15 cellular contexts compared by ENCODE assay signal in the genomic region with DNA sequence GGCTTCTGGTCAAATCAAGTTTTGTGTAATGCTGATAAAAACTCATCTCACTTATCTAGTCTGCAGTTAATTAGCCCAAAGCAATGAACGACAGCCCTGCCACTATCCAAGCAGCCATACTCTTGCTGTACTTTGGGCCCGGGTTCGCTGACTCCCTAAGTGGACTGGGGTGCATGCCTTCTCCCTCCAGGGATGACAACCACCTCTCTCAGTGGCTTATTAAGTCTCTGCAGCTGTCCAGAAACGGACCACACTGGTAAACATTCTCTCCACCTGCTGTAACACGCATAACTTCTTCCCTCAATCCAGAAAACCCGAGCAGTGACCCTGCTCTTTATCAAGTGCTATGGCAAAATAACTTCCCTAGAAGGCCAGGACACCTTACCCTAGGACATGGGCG. TPM values are rescaled to one million over a fixed set of nuclear protein-coding genes. Genes with fewer than 3 reads are reported as not detected.
DNase-seq lines count a peak whose midpoint lies in the region; ATAC-seq and TF ChIP-seq lines count a peak whose summit lies in the region.
"Had no signal": no experiment of that assay in that cellular context is flagged by ENCODE, and none has a peak within 500 bp of the region (broad histone marks: within the 10 kb centered on the region; RNA-seq: fewer than 3 reads in every experiment).

No MANE protein-coding gene starts in this region.

- no peak for TF ChIP-seq CTCF in activated CD8-positive, alpha-beta T cell treated with anti-CD3 and anti-CD28 coated beads for 36 hours (IDR thresholded peaks at IDR 0.05)
- TF ChIP-seq CTCF in activated B cell treated with CpG ODN at 0.5 μM for 24 hours (IDR thresholded peaks at IDR 0.05) = no peak

- H3K9me3 Mint-ChIP-seq in activated CD8-positive, alpha-beta T cell treated with anti-CD3 and anti-CD28 coated beads for 36 hours = no peaks in the 10 kb centered on the region
- H3K9me3 Mint-ChIP-seq in activated CD8-positive, alpha-beta T cell treated with anti-CD3 and anti-CD28 coated beads, Interleukin-2, amount 10 ng/mL, durations not matched to agents 7 days and 5 days (ENCODE audit: insufficient read depth) = no peaks in the 10 kb centered on the region
- no peaks in the 10 kb centered on the region for H3K9me3 Mint-ChIP-seq in activated B cell treated with CpG ODN at 0.5 μM for 24 hours
- no peaks in the 10 kb centered on the region for H3K9me3 Mint-ChIP-seq in stimulated activated memory B cell treated with anti-CD40 and anti-IgM and Interleukin-4, amounts not matched to agents 10 μg/mL and 1 μg/mL and 100 μg/mL, for 72 hours
- H3K9me3 Mint-ChIP-seq in T-helper 2 cell treated with Interferon-gamma antibody and Interleukin-4, amounts not matched to agents 5 μg/mL and 100 μg/mL, for 36 hours = no peaks in the 10 kb centered on the region

- H3K36me3 ChIP-seq in muscle layer of colon (ENCODE audit: insufficient read depth, low read length) = no peaks in the 10 kb centered on the region
- H3K36me3 ChIP-seq: esophagus squamous epithelium had no signal

- intact Hi-C loops in activated CD8-positive, alpha-beta T cell treated with anti-CD3 and anti-CD28 coated beads for 36 hours (cut with micrococcal nuclease) = no loop called here
- intact Hi-C loops in activated B cell treated with CpG ODN at 0.5 μM for 24 hours (cut with micrococcal nuclease) = loop anchor here (10.0 kb wide), 1 partner anchor 364 kb away; the partner anchor contains the start of gene ARMH3

- peak overlapping the region; percentile 18 for H3K27ac Mint-ChIP-seq in activated CD8-positive, alpha-beta T cell treated with anti-CD3 and anti-CD28 coated beads for 36 hours
- no peak overlapping the region for H3K27ac Mint-ChIP-seq in activated CD8-positive, alpha-beta T cell treated with anti-CD3 and anti-CD28 coated beads, Interleukin-2, amount 10 ng/mL, durations not matched to agents 7 days and 5 days
- peak overlapping the region; percentile 50 for H3K27ac Mint-ChIP-seq in activated B cell treated with CpG ODN at 0.5 μM for 24 hours
- H3K27ac Mint-ChIP-seq in stimulated activated memory B cell treated with anti-CD40 and anti-IgM and Interleukin-4, amounts not matched to agents 10 μg/mL and 1 μg/mL and 100 μg/mL, for 72 hours = peak overlapping the region; percentile 11
- H3K27ac Mint-ChIP-seq in T-helper 2 cell treated with Interferon-gamma antibody and Interleukin-4, amounts not matched to agents 5 μg/mL and 100 μg/mL, for 36 hours = no peak overlapping the region

- H3K9ac ChIP-seq in muscle layer of colon (ENCODE audit: low read length) = peak overlapping the region; percentile 23

- no peak for DNase-seq in activated CD8-positive, alpha-beta T cell treated with anti-CD3 and anti-CD28 coated beads for 36 hours
- no peak for DNase-seq in activated CD8-positive, alpha-beta T cell treated with anti-CD3 and anti-CD28 coated beads, Interleukin-2, amount 10 ng/mL, durations not matched to agents 7 days and 5 days
- no peak for DNase-seq in activated B cell treated with CpG ODN at 0.5 μM for 24 hours
- DNase-seq in NCI-H524 (lab: John Stamatoyannopoulos, UW) = no peak
- no peak for DNase-seq in T-helper 2 cell treated with Interferon-gamma antibody and Interleukin-4, amounts not matched to agents 5 μg/mL and 100 μg/mL, for 36 hours (ENCODE audit: low spot score)
- DNase-seq: 8988T, esophagus squamous epithelium, NCI-H2081 treated with DMSO at 0.1 percent for 48 hours, NCI-H510A treated with DMSO at 0.1 percent for 48 hours, SIG-M5, T-helper 2 cell had no signal

- CTCF ChIA-PET in activated CD8-positive, alpha-beta T cell treated with anti-CD3 and anti-CD28 coated beads for 36 hours (lab: Charles Lee) = no interaction called here
- CTCF ChIA-PET in activated CD8-positive, alpha-beta T cell treated with anti-CD3 and anti-CD28 coated beads, Interleukin-2, amount 10 ng/mL, durations not matched to agents 7 days and 5 days (lab: Charles Lee) = no interaction called here
- CTCF ChIA-PET in activated B cell treated with CpG ODN at 0.5 μM for 24 hours (lab: Charles Lee) = no interaction called here

- peaks cover 21% of the 10 kb centered on the region for H3K36me3 Mint-ChIP-seq in activated CD8-positive, alpha-beta T cell treated with anti-CD3 and anti-CD28 coated beads for 36 hours (ENCODE audit: low read depth)
- peaks cover 32% of the 10 kb centered on the region for H3K36me3 Mint-ChIP-seq in activated CD8-positive, alpha-beta T cell treated with anti-CD3 and anti-CD28 coated beads, Interleukin-2, amount 10 ng/mL, durations not matched to agents 7 days and 5 days (ENCODE audit: low read depth)
- H3K36me3 Mint-ChIP-seq in activated B cell treated with CpG ODN at 0.5 μM for 24 hours (ENCODE audit: low read depth) = peaks cover 50% of the 10 kb centered on the region
- H3K36me3 Mint-ChIP-seq in stimulated activated memory B cell treated with anti-CD40 and anti-IgM and Interleukin-4, amounts not matched to agents 10 μg/mL and 1 μg/mL and 100 μg/mL, for 72 hours = peaks cover 19% of the 10 kb centered on the region
- peaks cover 22% of the 10 kb centered on the region for H3K36me3 Mint-ChIP-seq in T-helper 2 cell treated with Interferon-gamma antibody and Interleukin-4, amounts not matched to agents 5 μg/mL and 100 μg/mL, for 36 hours (ENCODE audit: low read depth)

- ATAC-seq in activated CD8-positive, alpha-beta T cell treated with anti-CD3 and anti-CD28 coated beads for 36 hours = no peak
- no peak for ATAC-seq in activated CD8-positive, alpha-beta T cell treated with anti-CD3 and anti-CD28 coated beads, Interleukin-2, amount 10 ng/mL, durations not matched to agents 7 days and 5 days
- ATAC-seq in activated B cell treated with CpG ODN at 0.5 μM for 24 hours (ENCODE audit: low read depth) = no peak
- no peak for ATAC-seq in stimulated activated memory B cell treated with anti-CD40 and anti-IgM and Interleukin-4, amounts not matched to agents 10 μg/mL and 1 μg/mL and 100 μg/mL, for 72 hours
- ATAC-seq in GM21528 (IDR thresholded peaks at IDR 0.05; ENCODE audit: low FRiP score, unreplicated experiment) = no peak

- peaks cover 65% of the 10 kb centered on the region for H3K4me1 Mint-ChIP-seq in activated CD8-positive, alpha-beta T cell treated with anti-CD3 and anti-CD28 coated beads for 36 hours (ENCODE audit: low read depth)
- peaks cover 39% of the 10 kb centered on the region for H3K4me1 Mint-ChIP-seq in activated CD8-positive, alpha-beta T cell treated with anti-CD3 and anti-CD28 coated beads, Interleukin-2, amount 10 ng/mL, durations not matched to agents 7 days and 5 days (ENCODE audit: low read depth)
- H3K4me1 Mint-ChIP-seq in activated B cell treated with CpG ODN at 0.5 μM for 24 hours = peaks cover 72% of the 10 kb centered on the region
- peaks cover 57% of the 10 kb centered on the region for H3K4me1 Mint-ChIP-seq in stimulated activated memory B cell treated with anti-CD40 and anti-IgM and Interleukin-4, amounts not matched to agents 10 μg/mL and 1 μg/mL and 100 μg/mL, for 72 hours
- H3K4me1 Mint-ChIP-seq in T-helper 2 cell treated with Interferon-gamma antibody and Interleukin-4, amounts not matched to agents 5 μg/mL and 100 μg/mL, for 36 hours (ENCODE audit: low read depth) = peaks cover 24% of the 10 kb centered on the region

- peaks cover 34% of the 10 kb centered on the region for H3K4me1 ChIP-seq in muscle layer of colon (ENCODE audit: insufficient read depth, low read length)

- POLR2A ChIA-PET in activated CD8-positive, alpha-beta T cell treated with anti-CD3 and anti-CD28 coated beads for 36 hours (lab: Charles Lee) = interaction anchor here (0.7 kb wide), 1 partner anchor 88 kb away, joined by 3 read pairs; no protein-coding TSS in a partner anchor
- POLR2A ChIA-PET in activated CD8-positive, alpha-beta T cell treated with anti-CD3 and anti-CD28 coated beads, Interleukin-2, amount 10 ng/mL, durations not matched to agents 7 days and 5 days (lab: Charles Lee) = no interaction called here
- POLR2A ChIA-PET in activated B cell treated with CpG ODN at 0.5 μM for 24 hours (lab: Charles Lee) = no interaction called here

- H3K27me3 Mint-ChIP-seq in activated CD8-positive, alpha-beta T cell treated with anti-CD3 and anti-CD28 coated beads for 36 hours = no peaks in the 10 kb centered on the region
- no peaks in the 10 kb centered on the region for H3K27me3 Mint-ChIP-seq in activated CD8-positive, alpha-beta T cell treated with anti-CD3 and anti-CD28 coated beads, Interleukin-2, amount 10 ng/mL, durations not matched to agents 7 days and 5 days (ENCODE audit: low read depth)
- no peaks in the 10 kb centered on the region for H3K27me3 Mint-ChIP-seq in activated B cell treated with CpG ODN at 0.5 μM for 24 hours
- H3K27me3 Mint-ChIP-seq in stimulated activated memory B cell treated with anti-CD40 and anti-IgM and Interleukin-4, amounts not matched to agents 10 μg/mL and 1 μg/mL and 100 μg/mL, for 72 hours = no peaks in the 10 kb centered on the region
- H3K27me3 Mint-ChIP-seq in T-helper 2 cell treated with Interferon-gamma antibody and Interleukin-4, amounts not matched to agents 5 μg/mL and 100 μg/mL, for 36 hours (ENCODE audit: low read depth) = no peaks in the 10 kb centered on the region
- H3K27me3 Mint-ChIP-seq: progenitor cell of endocrine pancreas had no signal

- no peaks in the 10 kb centered on the region for H3K27me3 ChIP-seq in muscle layer of colon (ENCODE audit: control insufficient read depth in 1 of 2, insufficient read depth in 2 of 2, low read length in 2 of 2)
- H3K27me3 ChIP-seq: esophagus squamous epithelium had no signal

- no peak overlapping the region for H3K4me3 ChIP-seq in muscle layer of colon (ENCODE audit: low read depth in 1 of 2, low read length in 2 of 2)
- H3K4me3 ChIP-seq: esophagus squamous epithelium had no signal

- H3K4me3 Mint-ChIP-seq in activated CD8-positive, alpha-beta T cell treated with anti-CD3 and anti-CD28 coated beads for 36 hours = no peak overlapping the region
- H3K4me3 Mint-ChIP-seq in activated CD8-positive, alpha-beta T cell treated with anti-CD3 and anti-CD28 coated beads, Interleukin-2, amount 10 ng/mL, durations not matched to agents 7 days and 5 days = no peak overlapping the region
- H3K4me3 Mint-ChIP-seq in activated B cell treated with CpG ODN at 0.5 μM for 24 hours = no peak overlapping the region
- no peak overlapping the region for H3K4me3 Mint-ChIP-seq in stimulated activated memory B cell treated with anti-CD40 and anti-IgM and Interleukin-4, amounts not matched to agents 10 μg/mL and 1 μg/mL and 100 μg/mL, for 72 hours
- H3K4me3 Mint-ChIP-seq in T-helper 2 cell treated with Interferon-gamma antibody and Interleukin-4, amounts not matched to agents 5 μg/mL and 100 μg/mL, for 36 hours = no peak overlapping the region

- H3K27ac ChIP-seq in muscle layer of colon (ENCODE audit: low read depth, low read length) = peak overlapping the region; percentile 40
- H3K27ac ChIP-seq: esophagus squamous epithelium had no signal

- no peaks in the 10 kb centered on the region for H3K9me3 ChIP-seq in muscle layer of colon (ENCODE audit: low read length)
- H3K9me3 ChIP-seq: esophagus squamous epithelium had no signal

RNA-seq across cellular contexts. Expression of gene FBXW4, which starts 3.9 kb away (rescaled TPM):
- 10 to 100 TPM; 37.6 to 38.2 TPM for total RNA-seq in activated CD8-positive, alpha-beta T cell treated with anti-CD3 and anti-CD28 coated beads for 36 hours
- 10 to 100 TPM; 36.7 to 39.3 TPM for total RNA-seq in activated CD8-positive, alpha-beta T cell treated with anti-CD3 and anti-CD28 coated beads, Interleukin-2, amount 10 ng/mL, durations not matched to agents 7 days and 5 days
- total RNA-seq in activated B cell treated with CpG ODN at 0.5 μM for 24 hours = 69.4 and 74.2 TPM in 2 replicates

Comparison
In these comparisons a context has a peak if more than half of its experiments do, and no peak if none do; other contexts are left out.
1. H3K27ac Mint-ChIP-seq: peak in activated CD8-positive, alpha-beta T cell treated with anti-CD3 and anti-CD28 coated beads for 36 hours (single experiment), activated B cell treated with CpG ODN at 0.5 μM for 24 hours (single experiment) and stimulated activated memory B cell treated with anti-CD40 and anti-IgM and Interleukin-4, amounts not matched to agents 10 μg/mL and 1 μg/mL and 100 μg/mL, for 72 hours (single experiment); none in activated CD8-positive, alpha-beta T cell treated with anti-CD3 and anti-CD28 coated beads, Interleukin-2, amount 10 ng/mL, durations not matched to agents 7 days and 5 days (single experiment) and T-helper 2 cell treated with Interferon-gamma antibody and Interleukin-4, amounts not matched to agents 5 μg/mL and 100 μg/mL, for 36 hours (single experiment).